Comparison of ENCODE assay signal across 1 cellular context in the genomic region with DNA sequence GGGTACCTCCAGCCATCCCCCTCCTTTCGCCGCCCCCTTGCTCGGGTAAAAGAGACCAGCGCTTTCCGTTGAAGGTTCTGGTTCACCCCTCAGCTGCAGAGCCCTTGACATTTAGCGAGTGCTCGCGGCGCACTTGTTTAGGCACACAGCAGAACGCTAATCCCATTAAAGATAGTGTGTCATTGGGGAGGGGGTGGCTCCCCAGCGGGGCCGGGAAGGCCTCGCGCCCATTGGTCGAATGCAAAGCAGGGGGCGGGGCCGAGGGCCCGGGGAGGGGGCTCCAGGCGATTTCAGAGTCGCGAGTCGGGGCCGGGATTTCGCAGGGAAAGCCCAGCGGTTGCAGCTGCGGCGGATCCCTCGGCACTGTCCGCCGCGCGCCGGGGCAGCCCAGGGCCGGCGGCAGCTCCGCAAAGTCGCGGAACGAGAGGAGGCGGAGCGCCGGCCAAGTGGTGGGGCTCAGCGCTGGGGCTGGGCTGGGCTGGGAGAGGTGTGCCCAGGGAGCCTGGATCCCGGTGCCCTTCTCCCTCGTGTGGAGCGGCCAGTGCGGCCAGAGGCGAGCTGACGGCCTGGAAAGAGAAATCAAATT.
TF ChIP-seq lines count a peak whose summit lies in the region.

No MANE protein-coding gene starts in this region.

TF ChIP-seq in HEK293, 187 proteins besides CTCF, POLR2A, EP300 and RAD21 (continued from another document):
- no peak for TF ChIP-seq SP7 (tag by site-specific recombination; IDR thresholded peaks at IDR 0.05)
- no peak for TF ChIP-seq PBX3 (CRISPR knock-in tag; IDR thresholded peaks at IDR 0.05)
- TF ChIP-seq ZBTB17 (tag by site-specific recombination; IDR thresholded peaks at IDR 0.05): peak; percentile 60
- peak; percentile 13; the same call in 1 of the 2 replicates for TF ChIP-seq GLIS1 (tag by site-specific recombination; IDR thresholded peaks at IDR 0.05)
- TF ChIP-seq HOXC10 (CRISPR knock-in tag; IDR thresholded peaks at IDR 0.05): no peak
- TF ChIP-seq, protein P1, sequence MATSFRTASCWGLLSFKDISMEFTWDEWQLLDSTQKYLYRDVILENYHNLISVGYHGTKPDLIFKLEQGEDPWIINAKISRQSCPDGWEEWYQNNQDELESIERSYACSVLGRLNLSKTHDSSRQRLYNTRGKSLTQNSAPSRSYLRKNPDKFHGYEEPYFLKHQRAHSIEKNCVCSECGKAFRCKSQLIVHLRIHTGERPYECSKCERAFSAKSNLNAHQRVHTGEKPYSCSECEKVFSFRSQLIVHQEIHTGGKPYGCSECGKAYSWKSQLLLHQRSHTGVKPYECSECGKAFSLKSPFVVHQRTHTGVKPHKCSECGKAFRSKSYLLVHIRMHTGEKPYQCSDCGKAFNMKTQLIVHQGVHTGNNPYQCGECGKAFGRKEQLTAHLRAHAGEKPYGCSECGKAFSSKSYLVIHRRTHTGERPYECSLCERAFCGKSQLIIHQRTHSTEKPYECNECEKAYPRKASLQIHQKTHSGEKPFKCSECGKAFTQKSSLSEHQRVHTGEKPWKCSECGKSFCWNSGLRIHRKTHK (tag by site-specific recombination; IDR thresholded peaks at IDR 0.05): no peak
- TF ChIP-seq ZNF660 (tag by site-specific recombination; IDR thresholded peaks at IDR 0.05): 0 out of 2 replicates have a peak, but pooled peaks have one; percentile 27
- TF ChIP-seq ZNF398 (tag by site-specific recombination; IDR thresholded peaks at IDR 0.05): 0 out of 2 replicates have a peak, but pooled peaks have one; percentile 9
- no peak for TF ChIP-seq ZNF777 (tag by site-specific recombination; IDR thresholded peaks at IDR 0.05; ENCODE audit: borderline replicate concordance)
- no peak for TF ChIP-seq ZNF747 (tag by site-specific recombination; IDR thresholded peaks at IDR 0.05)
- TF ChIP-seq KLF9 (tag by site-specific recombination; IDR thresholded peaks at IDR 0.05; ENCODE audit: low read depth): no peak; the same call in 1 of the 2 replicates
- TF ChIP-seq ZSCAN30 (tag by site-specific recombination; IDR thresholded peaks at IDR 0.05): peak; percentile 10; the same call in 1 of the 2 replicates
- no peak for TF ChIP-seq ZNF692 (tag by site-specific recombination; IDR thresholded peaks at IDR 0.05)
- TF ChIP-seq, protein P2, sequence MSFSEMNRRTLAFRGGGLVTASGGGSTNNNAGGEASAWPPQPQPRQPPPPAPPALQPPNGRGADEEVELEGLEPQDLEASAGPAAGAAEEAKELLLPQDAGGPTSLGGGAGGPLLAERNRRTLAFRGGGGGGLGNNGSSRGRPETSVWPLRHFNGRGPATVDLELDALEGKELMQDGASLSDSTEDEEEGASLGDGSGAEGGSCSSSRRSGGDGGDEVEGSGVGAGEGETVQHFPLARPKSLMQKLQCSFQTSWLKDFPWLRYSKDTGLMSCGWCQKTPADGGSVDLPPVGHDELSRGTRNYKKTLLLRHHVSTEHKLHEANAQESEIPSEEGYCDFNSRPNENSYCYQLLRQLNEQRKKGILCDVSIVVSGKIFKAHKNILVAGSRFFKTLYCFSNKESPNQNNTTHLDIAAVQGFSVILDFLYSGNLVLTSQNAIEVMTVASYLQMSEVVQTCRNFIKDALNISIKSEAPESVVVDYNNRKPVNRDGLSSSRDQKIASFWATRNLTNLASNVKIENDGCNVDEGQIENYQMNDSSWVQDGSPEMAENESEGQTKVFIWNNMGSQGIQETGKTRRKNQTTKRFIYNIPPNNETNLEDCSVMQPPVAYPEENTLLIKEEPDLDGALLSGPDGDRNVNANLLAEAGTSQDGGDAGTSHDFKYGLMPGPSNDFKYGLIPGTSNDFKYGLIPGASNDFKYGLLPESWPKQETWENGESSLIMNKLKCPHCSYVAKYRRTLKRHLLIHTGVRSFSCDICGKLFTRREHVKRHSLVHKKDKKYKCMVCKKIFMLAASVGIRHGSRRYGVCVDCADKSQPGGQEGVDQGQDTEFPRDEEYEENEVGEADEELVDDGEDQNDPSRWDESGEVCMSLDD (tag by site-specific recombination; IDR thresholded peaks at IDR 0.05): 0 out of 2 replicates have a peak, but pooled peaks have one; percentile 16
- TF ChIP-seq ZNF202 (tag by site-specific recombination; IDR thresholded peaks at IDR 0.05; ENCODE audit: borderline replicate concordance): no peak
- no peak for TF ChIP-seq ZNF404 (tag by site-specific recombination; IDR thresholded peaks at IDR 0.05)
- peak; percentile 52 for TF ChIP-seq IKZF3 (tag by site-specific recombination; IDR thresholded peaks at IDR 0.05)
- 0 out of 2 replicates have a peak, but pooled peaks have one; percentile 38 for TF ChIP-seq ZFHX2 (tag by site-specific recombination; conservative IDR thresholded peaks at IDR 0.05)
- TF ChIP-seq ZNF341 (tag by site-specific recombination; IDR thresholded peaks at IDR 0.05; ENCODE audit: low read depth): peak; percentile 40
- peak; percentile 93 for TF ChIP-seq PATZ1 (tag by site-specific recombination; IDR thresholded peaks at IDR 0.05)
- TF ChIP-seq, protein P3, sequence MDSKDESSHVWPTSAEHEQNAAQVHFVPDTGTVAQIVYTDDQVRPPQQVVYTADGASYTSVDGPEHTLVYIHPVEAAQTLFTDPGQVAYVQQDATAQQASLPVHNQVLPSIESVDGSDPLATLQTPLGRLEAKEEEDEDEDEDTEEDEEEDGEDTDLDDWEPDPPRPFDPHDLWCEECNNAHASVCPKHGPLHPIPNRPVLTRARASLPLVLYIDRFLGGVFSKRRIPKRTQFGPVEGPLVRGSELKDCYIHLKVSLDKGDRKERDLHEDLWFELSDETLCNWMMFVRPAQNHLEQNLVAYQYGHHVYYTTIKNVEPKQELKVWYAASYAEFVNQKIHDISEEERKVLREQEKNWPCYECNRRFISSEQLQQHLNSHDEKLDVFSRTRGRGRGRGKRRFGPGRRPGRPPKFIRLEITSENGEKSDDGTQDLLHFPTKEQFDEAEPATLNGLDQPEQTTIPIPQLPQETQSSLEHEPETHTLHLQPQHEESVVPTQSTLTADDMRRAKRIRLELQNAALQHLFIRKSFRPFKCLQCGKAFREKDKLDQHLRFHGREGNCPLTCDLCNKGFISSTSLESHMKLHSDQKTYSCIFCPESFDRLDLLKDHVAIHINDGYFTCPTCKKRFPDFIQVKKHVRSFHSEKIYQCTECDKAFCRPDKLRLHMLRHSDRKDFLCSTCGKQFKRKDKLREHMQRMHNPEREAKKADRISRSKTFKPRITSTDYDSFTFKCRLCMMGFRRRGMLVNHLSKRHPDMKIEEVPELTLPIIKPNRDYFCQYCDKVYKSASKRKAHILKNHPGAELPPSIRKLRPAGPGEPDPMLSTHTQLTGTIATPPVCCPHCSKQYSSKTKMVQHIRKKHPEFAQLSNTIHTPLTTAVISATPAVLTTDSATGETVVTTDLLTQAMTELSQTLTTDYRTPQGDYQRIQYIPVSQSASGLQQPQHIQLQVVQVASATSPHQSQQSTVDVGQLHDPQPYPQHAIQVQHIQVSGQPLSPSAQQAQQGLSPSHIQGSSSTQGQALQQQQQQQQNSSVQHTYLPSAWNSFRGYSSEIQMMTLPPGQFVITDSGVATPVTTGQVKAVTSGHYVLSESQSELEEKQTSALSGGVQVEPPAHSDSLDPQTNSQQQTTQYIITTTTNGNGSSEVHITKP (tag by site-specific recombination; IDR thresholded peaks at IDR 0.05): no peak; the same call in none of the 2 replicates
- TF ChIP-seq, protein P4, sequence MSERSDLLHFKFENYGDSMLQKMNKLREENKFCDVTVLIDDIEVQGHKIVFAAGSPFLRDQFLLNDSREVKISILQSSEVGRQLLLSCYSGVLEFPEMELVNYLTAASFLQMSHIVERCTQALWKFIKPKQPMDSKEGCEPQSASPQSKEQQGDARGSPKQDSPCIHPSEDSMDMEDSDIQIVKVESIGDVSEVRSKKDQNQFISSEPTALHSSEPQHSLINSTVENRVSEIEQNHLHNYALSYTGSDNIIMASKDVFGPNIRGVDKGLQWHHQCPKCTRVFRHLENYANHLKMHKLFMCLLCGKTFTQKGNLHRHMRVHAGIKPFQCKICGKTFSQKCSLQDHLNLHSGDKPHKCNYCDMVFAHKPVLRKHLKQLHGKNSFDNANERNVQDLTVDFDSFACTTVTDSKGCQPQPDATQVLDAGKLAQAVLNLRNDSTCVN (tag by site-specific recombination; optimal IDR thresholded peaks at IDR 0.05): peak; percentile 45
- TF ChIP-seq, protein P5, sequence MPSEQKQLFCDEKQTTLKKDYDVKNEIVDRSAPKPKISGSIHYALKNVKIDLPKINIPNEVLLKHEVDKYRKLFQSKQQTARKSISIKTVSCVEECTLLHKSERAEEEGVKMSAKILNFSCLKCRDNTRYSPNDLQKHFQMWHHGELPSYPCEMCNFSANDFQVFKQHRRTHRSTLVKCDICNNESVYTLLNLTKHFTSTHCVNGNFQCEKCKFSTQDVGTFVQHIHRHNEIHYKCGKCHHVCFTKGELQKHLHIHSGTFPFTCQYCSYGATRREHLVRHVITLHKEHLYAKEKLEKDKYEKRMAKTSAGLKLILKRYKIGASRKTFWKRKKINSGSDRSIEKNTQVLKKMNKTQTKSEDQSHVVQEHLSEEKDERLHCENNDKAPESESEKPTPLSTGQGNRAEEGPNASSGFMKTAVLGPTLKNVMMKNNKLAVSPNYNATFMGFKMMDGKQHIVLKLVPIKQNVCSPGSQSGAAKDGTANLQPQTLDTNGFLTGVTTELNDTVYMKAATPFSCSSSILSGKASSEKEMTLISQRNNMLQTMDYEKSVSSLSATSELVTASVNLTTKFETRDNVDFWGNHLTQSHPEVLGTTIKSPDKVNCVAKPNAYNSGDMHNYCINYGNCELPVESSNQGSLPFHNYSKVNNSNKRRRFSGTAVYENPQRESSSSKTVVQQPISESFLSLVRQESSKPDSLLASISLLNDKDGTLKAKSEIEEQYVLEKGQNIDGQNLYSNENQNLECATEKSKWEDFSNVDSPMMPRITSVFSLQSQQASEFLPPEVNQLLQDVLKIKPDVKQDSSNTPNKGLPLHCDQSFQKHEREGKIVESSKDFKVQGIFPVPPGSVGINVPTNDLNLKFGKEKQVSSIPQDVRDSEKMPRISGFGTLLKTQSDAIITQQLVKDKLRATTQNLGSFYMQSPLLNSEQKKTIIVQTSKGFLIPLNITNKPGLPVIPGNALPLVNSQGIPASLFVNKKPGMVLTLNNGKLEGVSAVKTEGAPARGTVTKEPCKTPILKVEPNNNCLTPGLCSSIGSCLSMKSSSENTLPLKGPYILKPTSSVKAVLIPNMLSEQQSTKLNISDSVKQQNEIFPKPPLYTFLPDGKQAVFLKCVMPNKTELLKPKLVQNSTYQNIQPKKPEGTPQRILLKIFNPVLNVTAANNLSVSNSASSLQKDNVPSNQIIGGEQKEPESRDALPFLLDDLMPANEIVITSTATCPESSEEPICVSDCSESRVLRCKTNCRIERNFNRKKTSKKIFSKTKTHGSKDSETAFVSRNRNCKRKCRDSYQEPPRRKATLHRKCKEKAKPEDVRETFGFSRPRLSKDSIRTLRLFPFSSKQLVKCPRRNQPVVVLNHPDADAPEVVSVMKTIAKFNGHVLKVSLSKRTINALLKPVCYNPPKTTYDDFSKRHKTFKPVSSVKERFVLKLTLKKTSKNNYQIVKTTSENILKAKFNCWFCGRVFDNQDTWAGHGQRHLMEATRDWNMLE (tag by site-specific recombination; conservative IDR thresholded peaks at IDR 0.05; ENCODE audit: low read depth): no peak
- no peak for TF ChIP-seq ZNF391 (tag by site-specific recombination; IDR thresholded peaks at IDR 0.05; ENCODE audit: borderline replicate concordance, low read depth)
- no peak for TF ChIP-seq ZNF175 (tag by site-specific recombination; IDR thresholded peaks at IDR 0.05)
- TF ChIP-seq ZNF2 (tag by site-specific recombination; IDR thresholded peaks at IDR 0.05): 0 out of 2 replicates have a peak, but pooled peaks have one; percentile 5
- no peak; the same call in 1 of the 2 replicates for TF ChIP-seq ZNF10 (tag by site-specific recombination; IDR thresholded peaks at IDR 0.05)
- no peak for TF ChIP-seq ZNF629 (tag by site-specific recombination; IDR thresholded peaks at IDR 0.05)
TF ChIP-seq in HEK293: peak in this region for 21.
